Comparison of ENCODE assay signal across 33 cellular contexts in genomic region chr2:55245411-55245810, GRCh38. TPM values are rescaled to one million over a fixed set of nuclear protein-coding genes. Genes with fewer than 3 reads are reported as not detected.
"Had no signal": no experiment of that assay in that cellular context is flagged by ENCODE, and none has a peak within 500 bp of the region (broad histone marks: within the 10 kb centered on the region; RNA-seq: fewer than 3 reads in every experiment).

No MANE protein-coding gene starts in this region.

- H3K4me3 ChIP-seq: ascending aorta, cardiac muscle cell, PC-9 had no signal

- H3K4me3 Mint-ChIP-seq: activated B cell treated with CpG ODN at 0.5 μM for 24 hours; activated CD8-positive, alpha-beta T cell treated with anti-CD3 and anti-CD28 coated beads for 36 hours; activated naive CD4-positive, alpha-beta T cell treated with anti-CD3 and anti-CD28 coated beads, Interleukin-2, amount 50 U/mL, for 24 hours; activated naive CD8-positive, alpha-beta T cell treated with anti-CD3 and anti-CD28 coated beads, Interleukin-2, amount 10 ng/mL, durations not matched to agents 7 days and 5 days; activated T-helper 17 cell treated with anti-CD3 and anti-CD28 coated beads, Interleukin-2, amount 50 U/mL, for 72 hours; central memory CD8-positive, alpha-beta T cell had no signal

- H3K4me2 ChIP-seq: PC-9 had no signal

- H3K27ac Mint-ChIP-seq: activated B cell treated with CpG ODN at 0.5 μM for 24 hours; activated CD8-positive, alpha-beta T cell treated with anti-CD3 and anti-CD28 coated beads for 36 hours; activated naive CD4-positive, alpha-beta T cell treated with anti-CD3 and anti-CD28 coated beads, Interleukin-2, amount 50 U/mL, for 24 hours; activated naive CD8-positive, alpha-beta T cell treated with anti-CD3 and anti-CD28 coated beads, Interleukin-2, amount 10 ng/mL, durations not matched to agents 7 days and 5 days; activated T-helper 17 cell treated with anti-CD3 and anti-CD28 coated beads, Interleukin-2, amount 50 U/mL, for 72 hours had no signal

- H3K4me1 Mint-ChIP-seq: activated B cell treated with CpG ODN at 0.5 μM for 24 hours; activated naive CD4-positive, alpha-beta T cell treated with anti-CD3 and anti-CD28 coated beads, Interleukin-2, amount 50 U/mL, for 24 hours; activated naive CD8-positive, alpha-beta T cell treated with anti-CD3 and anti-CD28 coated beads, Interleukin-2, amount 10 ng/mL, durations not matched to agents 7 days and 5 days; activated T-helper 17 cell treated with anti-CD3 and anti-CD28 coated beads, Interleukin-2, amount 50 U/mL, for 72 hours; central memory CD8-positive, alpha-beta T cell had no signal

- H3K9me3 Mint-ChIP-seq: activated B cell treated with CpG ODN at 0.5 μM for 24 hours; activated CD8-positive, alpha-beta T cell treated with anti-CD3 and anti-CD28 coated beads for 36 hours; activated naive CD4-positive, alpha-beta T cell treated with anti-CD3 and anti-CD28 coated beads, Interleukin-2, amount 50 U/mL, for 24 hours; activated naive CD8-positive, alpha-beta T cell treated with anti-CD3 and anti-CD28 coated beads, Interleukin-2, amount 10 ng/mL, durations not matched to agents 7 days and 5 days; activated T-helper 17 cell treated with anti-CD3 and anti-CD28 coated beads, Interleukin-2, amount 50 U/mL, for 72 hours; central memory CD8-positive, alpha-beta T cell had no signal

- ATAC-seq: activated CD8-positive, alpha-beta T cell treated with anti-CD3 and anti-CD28 coated beads for 36 hours; activated T-helper 17 cell treated with anti-CD3 and anti-CD28 coated beads, Interleukin-2, amount 50 U/mL, for 72 hours; Right ventricle myocardium inferior had no signal

- H3K27me3 ChIP-seq: ascending aorta, cardiac muscle cell had no signal

- H3K27me3 Mint-ChIP-seq: activated B cell treated with CpG ODN at 0.5 μM for 24 hours; activated CD8-positive, alpha-beta T cell treated with anti-CD3 and anti-CD28 coated beads for 36 hours; activated naive CD4-positive, alpha-beta T cell treated with anti-CD3 and anti-CD28 coated beads, Interleukin-2, amount 50 U/mL, for 24 hours; activated naive CD8-positive, alpha-beta T cell treated with anti-CD3 and anti-CD28 coated beads, Interleukin-2, amount 10 ng/mL, durations not matched to agents 7 days and 5 days; activated T-helper 17 cell treated with anti-CD3 and anti-CD28 coated beads, Interleukin-2, amount 50 U/mL, for 72 hours; central memory CD8-positive, alpha-beta T cell had no signal

- H3K27ac ChIP-seq: ascending aorta, PC-9, RWPE1, VCaP had no signal

- H3K4me1 ChIP-seq: ascending aorta had no signal

- H3K9me3 ChIP-seq: ascending aorta had no signal

- H2AFZ ChIP-seq: PC-9 had no signal

- DNase-seq: activated B cell treated with CpG ODN at 0.5 μM for 24 hours; activated CD4-positive, alpha-beta T cell treated with anti-CD3 and anti-CD28 coated beads for 48 hours; activated CD4-positive, alpha-beta T cell treated with anti-CD3 and anti-CD28 coated beads, Interleukin-2, amount 50 U/mL, for 4 hours; activated CD4-positive, CD25-positive, alpha-beta regulatory T cell treated with anti-CD3 and anti-CD28 coated beads, Interleukin-2, amount 50 U/mL, for 72 hours; activated CD8-positive, alpha-beta T cell treated with anti-CD3 and anti-CD28 coated beads for 36 hours; activated effector memory CD4-positive, alpha-beta T cell treated with anti-CD3 and anti-CD28 coated beads, Interleukin-2, amount 50 U/mL, for 16 hours; activated naive CD4-positive, alpha-beta T cell; activated naive CD8-positive, alpha-beta T cell treated with anti-CD3 and anti-CD28 coated beads, Interleukin-2, amount 10 ng/mL, durations not matched to agents 7 days and 5 days; activated T-cell treated with anti-CD3 and anti-CD28 coated beads, Interleukin-2, amount 50 U/mL, for 48 hours; amygdala; KG1; NCI-H1048; NCI-H1105 treated with DMSO at 0.1 percent for 48 hours; NCI-H1436; NCI-H1694; NCI-H1930; NCI-H2081 treated with DMSO at 0.1 percent for 48 hours; NCI-H345; NCI-H524 treated with DMSO at 0.1 percent for 48 hours; PC-9; SIG-M5; SW 1271; T-helper 1 cell; T-helper 2 cell; T-helper 9 cell had no signal

RNA-seq across cellular contexts. Expression of gene CLHC1, which starts 13.3 kb away (rescaled TPM):
- total RNA-seq: ascending aorta had no signal
